In the genomic region with DNA sequence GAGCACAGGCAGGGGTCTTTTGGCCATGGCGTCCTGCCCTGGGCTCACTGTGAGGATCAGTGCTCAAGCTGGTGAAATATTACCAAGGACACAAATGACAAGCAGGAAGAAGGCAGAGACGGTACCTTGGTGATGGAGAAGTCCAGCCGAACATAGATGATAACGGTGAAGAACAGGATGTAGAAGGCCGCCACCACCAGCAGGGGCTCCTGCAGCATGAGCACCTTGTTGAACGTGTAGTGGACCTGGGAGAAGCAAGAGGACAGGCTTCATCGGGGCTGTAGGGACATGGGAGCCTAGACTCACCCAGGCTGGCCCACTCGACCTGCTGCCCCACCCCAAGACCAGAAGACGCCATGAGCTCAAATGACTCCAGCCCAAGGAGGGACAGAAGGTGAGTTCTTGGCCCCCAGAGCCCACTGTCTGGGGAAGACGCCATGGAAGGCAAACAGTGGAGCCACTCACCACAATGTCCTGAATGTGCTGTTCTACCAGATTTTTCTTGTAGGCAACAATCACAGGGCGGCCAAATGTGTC, we compare ENCODE assay signal across 27 cellular contexts. TPM values are rescaled to one million over a fixed set of nuclear protein-coding genes. Genes with fewer than 3 reads are reported as not detected.
DNase-seq lines count a peak whose midpoint lies in the region; ATAC-seq, FAIRE-seq and TF ChIP-seq lines count a peak whose summit lies in the region.
"Had no signal": no experiment of that assay in that cellular context is flagged by ENCODE, and none has a peak within 500 bp of the region (broad histone marks: within the 10 kb centered on the region; RNA-seq: fewer than 3 reads in every experiment).

No MANE protein-coding gene starts in this region.

- in situ Hi-C loops in Panc1 (cut with HindIII; ENCODE audit: low pct_unique_long_range_greater_than_20kb, low sequenced_read_pairs), result no loop called here

- no TSS peak for BruUV-seq in Panc1 (replicated peaks; lab: Mats Ljungman, UMichigan)

- DNase-seq in cardiac muscle cell (ENCODE audit: low read depth in 1 of 2, low spot score in 1 of 2) (no peak), heart right ventricle (no peak), Panc1 (ENCODE audit: low read depth, low spot score) (no peak), endothelial cell (ENCODE audit: low spot score) (no peak), substantia nigra (lab: John Stamatoyannopoulos, UW) (no peak), COLO668 (lab: John Stamatoyannopoulos, UW; ENCODE audit: unreplicated experiment) (no peak), small intestine (no peak)
- DNase-seq: activated naive CD4-positive, alpha-beta T cell; activated T-cell treated with anti-CD3 and anti-CD28 coated beads for 4 hours; amniotic stem cell; DND-41; esophagus squamous epithelium; H7; hypothalamus; NCI-H1092 treated with DMSO at 0.1 percent for 48 hours; NCI-H1930; NCI-H526; SIG-M5; stomach; transverse colon had no signal

- H3K9me3 ChIP-seq in cardiac muscle cell (ENCODE audit: low read depth), result no peaks in the 10 kb centered on the region
- no peaks in the 10 kb centered on the region for H3K9me3 ChIP-seq in heart right ventricle
- H3K9me3 ChIP-seq in Panc1 (ENCODE audit: control insufficient read depth, insufficient read depth, low read depth, low read length), result no peaks in the 10 kb centered on the region
- H3K9me3 ChIP-seq in small intestine (ENCODE audit: control insufficient read depth, low read depth), result no peaks in the 10 kb centered on the region
- H3K9me3 ChIP-seq: breast epithelium, esophagus squamous epithelium, prostate gland, stomach, transverse colon had no signal

- CTCF ChIA-PET in Panc1 (lab: Charles Lee), result no interaction called here

- 88 to 90% methylated on average over 11 of the region's 11 CpGs for WGBS in heart right ventricle, 2 donors
- WGBS in small intestine, 3 donors, result 93 to 94% (median 94%) methylated on average over 11 of the region's 11 CpGs

- ATAC-seq in heart right ventricle (no peak), Panc1 (0 out of 2 replicates have a peak, but pooled peaks have one; percentile 43), HG02571 (IDR thresholded peaks at IDR 0.05; ENCODE audit: unreplicated experiment) (no peak)
- ATAC-seq: left lobe of liver had no signal

- H3K36me3 Mint-ChIP-seq in endothelial cell (ENCODE audit: low read depth, unreplicated experiment), result peaks cover 48% of the 10 kb centered on the region

- peak overlapping the region; percentile 53 for H3K27ac Mint-ChIP-seq in endothelial cell (ENCODE audit: unreplicated experiment)

- TF ChIP-seq CTCF in cardiac muscle cell (IDR thresholded peaks at IDR 0.05; ENCODE audit: low read depth, low read length) (no peak), heart right ventricle (IDR thresholded peaks at IDR 0.05) (no peak), Panc1 (IDR thresholded peaks at IDR 0.05) (no peak), endothelial cell (IDR thresholded peaks at IDR 0.05; ENCODE audit: unreplicated experiment) (no peak)

- intact Hi-C loops in heart right ventricle (cut with DNase I), result no loop called here
- intact Hi-C loops in Panc1 (cut with micrococcal nuclease; ENCODE audit: unreplicated experiment), result no loop called here

- H3K4me3 ChIP-seq in cardiac muscle cell, result no peak overlapping the region
- no peak overlapping the region for H3K4me3 ChIP-seq in heart right ventricle
- H3K4me3 ChIP-seq in Panc1 (ENCODE audit: low read depth in 2 of 2, low read length in 2 of 2), result no peak overlapping the region
- no peak overlapping the region for H3K4me3 ChIP-seq in small intestine (ENCODE audit: low read depth in 1 of 2, low read length in 2 of 2)
- H3K4me3 ChIP-seq: breast epithelium, coronary artery, esophagus squamous epithelium, prostate gland, stomach, transverse colon had no signal

- peaks cover 4% of the 10 kb centered on the region for H3K27me3 Mint-ChIP-seq in endothelial cell (ENCODE audit: unreplicated experiment)

- H3K9me3 Mint-ChIP-seq in endothelial cell (ENCODE audit: unreplicated experiment), result no peaks in the 10 kb centered on the region

- peaks cover 44% of the 10 kb centered on the region for H3K4me1 Mint-ChIP-seq in endothelial cell (ENCODE audit: unreplicated experiment)

- H3K27ac ChIP-seq in cardiac muscle cell (peak overlapping the region; percentile 7), heart right ventricle (peak overlapping the region in 1 of 10 donors; percentile 5), Panc1 (ENCODE audit: low read length) (no peak overlapping the region), substantia nigra (ENCODE audit: low read depth, low read length, poor library complexity, severe bottlenecking) (peak overlapping the region; percentile 56), small intestine (ENCODE audit: low read depth in 1 of 2, low read length in 1 of 2) (no peak overlapping the region)
- H3K27ac ChIP-seq: coronary artery, prostate gland, transverse colon had no signal

- no peak for FAIRE-seq in small intestine (lab: Jason Lieb, UNC)
- FAIRE-seq: frontal cortex, RCC 7860 had no signal

- POLR2A ChIA-PET in Panc1 (lab: Charles Lee), result no interaction called here

- no peaks in the 10 kb centered on the region for H3K27me3 ChIP-seq in cardiac muscle cell
- no peaks in the 10 kb centered on the region for H3K27me3 ChIP-seq in heart right ventricle
- no peaks in the 10 kb centered on the region for H3K27me3 ChIP-seq in Panc1 (ENCODE audit: control insufficient read depth, insufficient read depth, low read length)
- no peaks in the 10 kb centered on the region for H3K27me3 ChIP-seq in small intestine (ENCODE audit: control insufficient read depth in 2 of 2, insufficient read depth in 2 of 2, low read length in 2 of 2)
- H3K27me3 ChIP-seq: breast epithelium, esophagus squamous epithelium, stomach, transverse colon had no signal

- H3K4me3 Mint-ChIP-seq in endothelial cell (ENCODE audit: unreplicated experiment), result peak overlapping the region; percentile 43

- peaks cover 50% of the 10 kb centered on the region for H3K36me3 ChIP-seq in cardiac muscle cell
- peaks cover 4 to 100% (median 58%) of the 10 kb centered on the region in 9 donors for H3K36me3 ChIP-seq in heart right ventricle
- H3K36me3 ChIP-seq in Panc1 (ENCODE audit: control insufficient read depth, insufficient read depth, low read length), result peaks cover 30% of the 10 kb centered on the region
- H3K36me3 ChIP-seq in small intestine (ENCODE audit: control insufficient read depth in 2 of 2, insufficient read depth in 2 of 2, low read length in 2 of 2), result peaks cover 25 to 38% of the 10 kb centered on the region in 2 donors

- H3K4me1 ChIP-seq in cardiac muscle cell (ENCODE audit: low read depth) (no peaks in the 10 kb centered on the region), heart right ventricle (peaks cover 3 to 39% (median 20%) of the 10 kb centered on the region in 9 donors), Panc1 (ENCODE audit: control insufficient read depth, insufficient read depth, low read length) (no peaks in the 10 kb centered on the region), small intestine (ENCODE audit: control insufficient read depth in 2 of 2, insufficient read depth in 1 of 2, low read depth in 1 of 2, low read length in 1 of 2) (no peaks in the 10 kb centered on the region)
- H3K4me1 ChIP-seq: breast epithelium, prostate gland, transverse colon had no signal

RNA-seq across cellular contexts. Expression of gene RPN1, which starts 25.1 kb away (rescaled TPM):
- 202 and 283 TPM in 2 replicates for total RNA-seq in cardiac muscle cell
- 241 and 328 TPM in 2 replicates for polyA plus RNA-seq in cardiac muscle cell
- 100 to 1,000 TPM in 3 of 10 donors, 10 to 100 TPM in 7; 74.9 to 170 (median 83.6) TPM for total RNA-seq in heart right ventricle
- polyA plus RNA-seq in heart right ventricle, result 100 to 1,000 TPM in 1 of 2 donors, 10 to 100 TPM in 1; 44.3 to 238 TPM
- 320 TPM for total RNA-seq in Panc1 (2021; ENCODE audit: unreplicated experiment)
- 261 TPM for polyA plus RNA-seq in Panc1 (2012; ENCODE audit: insufficient read length)
- 250 TPM for total RNA-seq in endothelial cell (ENCODE audit: unreplicated experiment)
- 100 to 1,000 TPM in 1 of 3 donors, 10 to 100 TPM in 2; 43.2 to 270 (median 55.4) TPM for polyA plus RNA-seq in small intestine

Comparison
In these comparisons a context has a peak if more than half of its experiments do, and no peak if none do; other contexts are left out.
1. H3K27ac ChIP-seq: peak in cardiac muscle cell (single experiment) and substantia nigra (single experiment); none in Panc1 (single experiment) and small intestine (0 of 2).